In genomic region chr14:73741876-73742519, GRCh38 we compare ENCODE assay signal across 8 cellular contexts. TPM values are rescaled to one million over a fixed set of nuclear protein-coding genes. Genes with fewer than 3 reads are reported as not detected.
DNase-seq lines count a peak whose midpoint lies in the region; ATAC-seq, FAIRE-seq and TF ChIP-seq lines count a peak whose summit lies in the region.

No MANE protein-coding gene starts in this region.

- peak overlapping the region; percentile 80 for H3K4me3 Mint-ChIP-seq in activated naive CD8-positive, alpha-beta T cell treated with anti-CD3 and anti-CD28 coated beads, Interleukin-2, amount 50 U/mL, for 24 hours

- peak overlapping the region; percentile 30 for H3K4me3 ChIP-seq in A673 (ENCODE audit: low read depth, low read length, poor library complexity, severe bottlenecking)
- peak overlapping the region; percentile 20 for H3K4me3 ChIP-seq in HUES48 (ENCODE audit: low read depth, low read length)
- H3K4me3 ChIP-seq in keratinocyte (ENCODE audit: control insufficient read depth in 2 of 3, extremely low read depth in 1 of 3, insufficient read depth in 2 of 3, low read depth in 1 of 3, low read length in 3 of 3), result peak overlapping the region in 2 of 3 experiments; percentile 49 to 62

- dilution Hi-C loops in keratinocyte (cut with MboI; ENCODE audit: extremely low pct_ligation_motif_present, low sequenced_read_pairs), result no loop called here

- peaks cover 88% of the 10 kb centered on the region for H3K79me2 ChIP-seq in keratinocyte (ENCODE audit: control insufficient read depth, insufficient read depth, low read length)

- H3K36me3 ChIP-seq in A673 (ENCODE audit: insufficient read depth, low read length, poor library complexity, severe bottlenecking), result peaks cover 19% of the 10 kb centered on the region
- peaks cover 5% of the 10 kb centered on the region; the same call in 1 of the 2 replicates for H3K36me3 ChIP-seq in HUES48 (ENCODE audit: control insufficient read depth, insufficient read depth, low read length)
- H3K36me3 ChIP-seq in keratinocyte (ENCODE audit: control insufficient read depth in 2 of 2, extremely low read depth in 1 of 2, insufficient read depth in 2 of 2, low read length in 2 of 2), result peaks cover 18 to 36% of the 10 kb centered on the region in 2 experiments

- no TSS peak for BruUV-seq in A673 (replicated peaks; lab: Mats Ljungman, UMichigan)

- H3K9me3 ChIP-seq in A673 (ENCODE audit: low read depth, low read length, poor library complexity, severe bottlenecking) (no peaks in the 10 kb centered on the region), HUES48 (ENCODE audit: control insufficient read depth, insufficient read depth, low read length) (no peaks in the 10 kb centered on the region), keratinocyte (ENCODE audit: control insufficient read depth, low read depth, low read length) (no peaks in the 10 kb centered on the region)

- TF ChIP-seq CTCF in A673 (conservative IDR thresholded peaks at IDR 0.05; ENCODE audit: low read depth, low read length) (no peak), keratinocyte (optimal IDR thresholded peaks at IDR 0.05 in 1 of 3, IDR thresholded peaks at IDR 0.05 in 1 of 3, conservative IDR thresholded peaks at IDR 0.05 in 1 of 3; ENCODE audit: extremely low read depth in 1 of 3, insufficient read depth in 2 of 3, low read length in 3 of 3) (no peak)

- H3K27ac Mint-ChIP-seq in activated naive CD8-positive, alpha-beta T cell treated with anti-CD3 and anti-CD28 coated beads, Interleukin-2, amount 50 U/mL, for 24 hours, result peak overlapping the region; percentile 97

- H3K4me1 Mint-ChIP-seq in activated naive CD8-positive, alpha-beta T cell treated with anti-CD3 and anti-CD28 coated beads, Interleukin-2, amount 50 U/mL, for 24 hours, result peaks cover 74% of the 10 kb centered on the region

- POLR2A ChIA-PET in A673 (lab: Charles Lee; ENCODE audit: low non-redundant PET), result no interaction called here

- peaks cover 22% of the 10 kb centered on the region for H4K20me1 ChIP-seq in keratinocyte (ENCODE audit: control insufficient read depth, extremely low read depth, insufficient read depth, low read length)

- peaks cover 61% of the 10 kb centered on the region for H3K4me1 ChIP-seq in A673 (ENCODE audit: insufficient read depth, low read length, poor library complexity, severe bottlenecking)
- peaks cover 38% of the 10 kb centered on the region for H3K4me1 ChIP-seq in HUES48 (ENCODE audit: control insufficient read depth, insufficient read depth, low read length)
- peaks cover 73% of the 10 kb centered on the region for H3K4me1 ChIP-seq in keratinocyte (ENCODE audit: control insufficient read depth, extremely low read depth, insufficient read depth, low read length)

- H3K4me2 ChIP-seq in keratinocyte (ENCODE audit: control insufficient read depth, extremely low read depth, insufficient read depth, low read depth, low read length), result peak overlapping the region; percentile 93

- H3K9me3 Mint-ChIP-seq in activated naive CD8-positive, alpha-beta T cell treated with anti-CD3 and anti-CD28 coated beads, Interleukin-2, amount 50 U/mL, for 24 hours, result no peaks in the 10 kb centered on the region

- H3K27me3 ChIP-seq in A673 (replicated peaks; ENCODE audit: insufficient read depth, low read depth, low read length, poor library complexity), result no peaks in the 10 kb centered on the region
- H3K27me3 ChIP-seq in HUES48 (ENCODE audit: control insufficient read depth, insufficient read depth, low read length), result no peaks in the 10 kb centered on the region
- no peaks in the 10 kb centered on the region for H3K27me3 ChIP-seq in keratinocyte (ENCODE audit: control insufficient read depth, extremely low read depth, insufficient read depth, low read length)

- no peak overlapping the region for H2AFZ ChIP-seq in keratinocyte (ENCODE audit: control insufficient read depth, low read length)

- CTCF ChIA-PET in A673 (lab: Charles Lee), result interaction anchor here (0.6 to 0.9 kb wide), 3 partner anchors 13 to 487 kb away, joined by 3 to 6 read pairs (median 3); no protein-coding TSS in a partner anchor

- H3K27me3 Mint-ChIP-seq in activated naive CD8-positive, alpha-beta T cell treated with anti-CD3 and anti-CD28 coated beads, Interleukin-2, amount 50 U/mL, for 24 hours, result no peaks in the 10 kb centered on the region

- DNase-seq in A673 (ENCODE audit: low spot score), result peak; percentile 79
- peak; percentile 54 for DNase-seq in activated naive CD8-positive, alpha-beta T cell treated with anti-CD3 and anti-CD28 coated beads, Interleukin-2, amount 50 U/mL, for 24 hours
- DNase-seq in keratinocyte (ENCODE audit: low read depth, low spot score), result no peak
- peak in 1 of 49 donors; percentile 5 for DNase-seq in substantia nigra (lab: John Stamatoyannopoulos, UW)
- no peak for DNase-seq in COLO668 (lab: John Stamatoyannopoulos, UW; ENCODE audit: unreplicated experiment)
- DNase-seq in A172 (ENCODE audit: low spot score), result no peak

- H3K36me3 Mint-ChIP-seq in activated naive CD8-positive, alpha-beta T cell treated with anti-CD3 and anti-CD28 coated beads, Interleukin-2, amount 50 U/mL, for 24 hours (ENCODE audit: low read depth), result peaks cover 9% of the 10 kb centered on the region

- ATAC-seq in activated naive CD8-positive, alpha-beta T cell treated with anti-CD3 and anti-CD28 coated beads, Interleukin-2, amount 50 U/mL, for 24 hours, result peak; percentile 31
- ATAC-seq in HG03354 (IDR thresholded peaks at IDR 0.05; ENCODE audit: poor library complexity, severe bottlenecking, unreplicated experiment), result no peak

- FAIRE-seq in keratinocyte (lab: Jason Lieb, UNC), result no peak

- intact Hi-C loops in A673 (cut with micrococcal nuclease; ENCODE audit: unreplicated experiment), result no loop called here

- peaks cover 14% of the 10 kb centered on the region for H3K9me1 ChIP-seq in keratinocyte (ENCODE audit: control insufficient read depth, extremely low read depth, insufficient read depth, low read length)

- H3K27ac ChIP-seq in A673 (ENCODE audit: low read depth, low read length, poor library complexity, severe bottlenecking) (peak overlapping the region; percentile 82), HUES48 (ENCODE audit: low read depth, low read length) (peak overlapping the region; percentile 71), keratinocyte (ENCODE audit: control insufficient read depth, insufficient read depth, low read length) (peak overlapping the region; percentile 89), substantia nigra (ENCODE audit: low read depth, low read length, poor library complexity, severe bottlenecking) (peak overlapping the region; percentile 56)

- peak overlapping the region; percentile 37; the same call in 1 of the 2 replicates for H3K9ac ChIP-seq in HUES48 (ENCODE audit: low read depth, low read length)
- peak overlapping the region; percentile 75 for H3K9ac ChIP-seq in keratinocyte (ENCODE audit: control insufficient read depth, extremely low read depth, insufficient read depth, low read length)

RNA-seq across cellular contexts. Expression of gene PNMA1, which starts 27.8 kb away (rescaled TPM):
- 48.8 and 51.4 TPM in 2 replicates for total RNA-seq in A673 (2021)
- 5.9 to 16.8 TPM (median 8.2 TPM) in 3 replicates for polyA plus RNA-seq in keratinocyte
- polyA plus RNA-seq in keratinocyte (2011; ENCODE audit: low read depth), result 12.9 TPM
- polyA plus RNA-seq in keratinocyte (2011; cell fraction: cytosol; rRNA removed), result 10.9 and 12.3 TPM in 2 replicates
- 24.4 and 25.3 TPM in 2 replicates for polyA plus RNA-seq in keratinocyte (2011; cell fraction: nucleus; rRNA removed)
- polyA plus RNA-seq in keratinocyte (2012; ENCODE audit: low replicate concordance), result 19.9 and 21.2 TPM in 2 replicates
- polyA minus RNA-seq in keratinocyte, result 3.5 to 6.1 TPM (median 5.5 TPM) in 3 replicates
- polyA minus RNA-seq in keratinocyte (2011; cell fraction: cytosol; rRNA and poly(A)+ RNA removed), result 7.5 TPM
- polyA minus RNA-seq in keratinocyte (2011; cell fraction: nucleus; rRNA and poly(A)+ RNA removed), result 6.1 and 8.4 TPM in 2 replicates
- total RNA-seq in A172 (2014; rRNA removed; shearing (Covaris generic)), result 35.1 and 36.0 TPM in 2 replicates

Comparison
In these comparisons a context has a peak if more than half of its experiments do, and no peak if none do; other contexts are left out.
1. DNase-seq: peak in A673 (single experiment) and activated naive CD8-positive, alpha-beta T cell treated with anti-CD3 and anti-CD28 coated beads, Interleukin-2, amount 50 U/mL, for 24 hours (single experiment); none in keratinocyte (single experiment), COLO668 (single experiment) and A172 (single experiment).
2. Peak in every context shown above with its lines, with median percentiles within 50 percentile points of each other: H3K27ac ChIP-seq and H3K4me3 ChIP-seq.